ENCODE assay signal across 21 cellular contexts in the genomic region with DNA sequence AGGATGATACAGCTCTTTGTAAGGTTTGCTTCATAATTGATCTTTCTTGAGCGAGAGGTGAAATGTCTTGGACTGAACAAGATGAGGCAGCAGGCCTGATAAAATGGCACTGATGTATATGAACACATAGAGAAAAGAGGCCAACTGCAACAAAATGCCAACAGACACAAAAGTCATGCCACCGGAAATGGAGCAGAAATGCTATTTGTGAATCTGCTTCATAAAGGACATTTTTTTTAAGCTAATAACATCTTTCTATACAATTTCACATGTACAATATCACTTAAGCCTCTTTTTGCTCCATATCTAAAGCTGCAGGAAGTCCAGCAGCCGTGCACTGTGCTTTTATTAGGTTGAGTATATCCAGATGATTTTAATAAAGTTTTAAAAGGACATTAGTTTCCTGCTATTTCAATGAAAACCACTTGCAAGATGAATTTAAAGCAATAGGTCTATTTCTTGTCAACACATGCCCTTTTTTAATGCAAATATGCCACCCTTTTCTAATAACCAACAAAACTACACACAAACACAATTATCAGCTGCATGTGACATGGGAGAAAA.
DNase-seq lines count a peak whose midpoint lies in the region; ATAC-seq and TF ChIP-seq lines count a peak whose summit lies in the region.
"Had no signal": no experiment of that assay in that cellular context is flagged by ENCODE, and none has a peak within 500 bp of the region (broad histone marks: within the 10 kb centered on the region; RNA-seq: fewer than 3 reads in every experiment).

No MANE protein-coding gene starts in this region.

- H3K27me3 ChIP-seq in SK-N-SH (ENCODE audit: insufficient read depth) = no peaks in the 10 kb centered on the region
- H3K27me3 ChIP-seq: BE2C had no signal

- H3K36me3 Mint-ChIP-seq in activated T-cell treated with anti-CD3 and anti-CD28 coated beads, Interleukin-2, amount 50 U/mL, for 24 hours (ENCODE audit: low read depth) = no peaks in the 10 kb centered on the region
- H3K36me3 Mint-ChIP-seq: CD4-positive, CD25-positive, alpha-beta regulatory T cell; CD8-positive, alpha-beta T cell had no signal

- no peaks in the 10 kb centered on the region for H3K36me3 ChIP-seq in SK-N-SH (replicated peaks in 1 of 2; ENCODE audit: control insufficient read depth in 1 of 2, insufficient read depth in 2 of 2, low read length in 1 of 2)
- H3K36me3 ChIP-seq: BE2C had no signal

- H3K9me3 ChIP-seq in SK-N-SH = no peaks in the 10 kb centered on the region
- H3K9me3 ChIP-seq: BE2C, Caco-2 had no signal

- no peaks in the 10 kb centered on the region for H3F3A ChIP-seq in SK-N-SH (replicated peaks; ENCODE audit: insufficient read depth)

- H4K20me1 ChIP-seq in SK-N-SH (ENCODE audit: insufficient read depth) = no peaks in the 10 kb centered on the region

- peaks cover 0 to 48% of the 10 kb centered on the region in 2 experiments; a peak in 3 of 4 replicates for H3K4me1 ChIP-seq in SK-N-SH (ENCODE audit: control insufficient read depth in 1 of 2, insufficient read depth in 2 of 2, low read depth in 1 of 2, low read length in 1 of 2)

- H2AFZ ChIP-seq in SK-N-SH (ENCODE audit: low read depth) = no peak overlapping the region
- H2AFZ ChIP-seq: GM23248 had no signal

- no peak overlapping the region for H3K9ac ChIP-seq in SK-N-SH
- H3K9ac ChIP-seq: GM23248 had no signal

- peaks cover 3% of the 10 kb centered on the region for H3K9me3 Mint-ChIP-seq in activated T-cell treated with anti-CD3 and anti-CD28 coated beads, Interleukin-2, amount 50 U/mL, for 24 hours
- H3K9me3 Mint-ChIP-seq: H9 had no signal

- H3K27ac ChIP-seq in SK-N-SH (ENCODE audit: low read depth in 2 of 2, low read length in 1 of 2) = peak overlapping the region; percentile 27 to 100; a peak in 3 of 4 replicates
- H3K27ac ChIP-seq: 22Rv1, C4-2B, GM23248 had no signal

- no peaks in the 10 kb centered on the region for H3K9me2 ChIP-seq in SK-N-SH

- H3K4me2 ChIP-seq in SK-N-SH = no peak overlapping the region

- H3K27me3 Mint-ChIP-seq in activated T-cell treated with anti-CD3 and anti-CD28 coated beads, Interleukin-2, amount 50 U/mL, for 24 hours = no peaks in the 10 kb centered on the region
- H3K27me3 Mint-ChIP-seq: CD4-positive, CD25-positive, alpha-beta regulatory T cell had no signal

- no peaks in the 10 kb centered on the region for H3K79me2 ChIP-seq in SK-N-SH (ENCODE audit: insufficient read depth)

- POLR2A ChIA-PET in SK-N-SH (lab: Yijun Ruan, JAX) = interaction anchor here (0.7 to 2.3 kb wide), 4 partner anchors 169 to 352 kb away, joined by 3 to 17 read pairs (median 4); a partner anchor contains a TSS

- TF ChIP-seq CTCF in SK-N-SH (IDR thresholded peaks at IDR 0.05) (no peak), fibroblast of villous mesenchyme (IDR thresholded peaks at IDR 0.05; ENCODE audit: insufficient read depth, low read depth, low read length) (no peak)

- DNase-seq in DMS79 treated with DMSO at 0.1 percent for 48 hours (lab: John Stamatoyannopoulos, UW) (peak; percentile 16), DMS79 (lab: John Stamatoyannopoulos, UW) (no peak), SK-N-SH (peak; percentile 28), fibroblast of villous mesenchyme (ENCODE audit: low read depth) (peak; percentile 18), germinal center (ENCODE audit: low spot score) (no peak)
- no peak for DNase-seq in activated T-cell treated with anti-CD3 and anti-CD28 coated beads, Interleukin-2, amount 50 U/mL, for 24 hours
- DNase-seq: ACHN; AML-193; BE2C; Caco-2; CD4-positive, CD25-positive, alpha-beta regulatory T cell; CD8-positive, alpha-beta T cell; DMS153; GF-D8; GM23248; H9 had no signal

- peak; percentile 55 to 99 for TF ChIP-seq EP300 in SK-N-SH (IDR thresholded peaks at IDR 0.05; ENCODE audit: borderline replicate concordance in 1 of 2, low read depth in 1 of 2, low read length in 1 of 2)

- 22% methylated on average over 3 of the region's 3 CpGs for WGBS in SK-N-SH (ENCODE audit: low lambda C conversion rate)

- H3K4me3 Mint-ChIP-seq in activated T-cell treated with anti-CD3 and anti-CD28 coated beads, Interleukin-2, amount 50 U/mL, for 24 hours = no peak overlapping the region
- H3K4me3 Mint-ChIP-seq: CD4-positive, CD25-positive, alpha-beta regulatory T cell; CD8-positive, alpha-beta T cell; H9 had no signal

- H3K4me3 ChIP-seq in SK-N-SH (ENCODE audit: low read depth in 2 of 2, low read length in 1 of 2) = no peak overlapping the region
- H3K4me3 ChIP-seq in fibroblast of villous mesenchyme (ENCODE audit: low read depth, low read length) = no peak overlapping the region
- H3K4me3 ChIP-seq: GM23248 had no signal

- CTCF ChIA-PET in SK-N-SH (lab: Yijun Ruan, JAX) = interaction anchor here (1.0 to 1.4 kb wide), 6 partner anchors 9 to 324 kb away, joined by 3 to 5 read pairs (median 3); no protein-coding TSS in a partner anchor

- ATAC-seq in GM18520 (IDR thresholded peaks at IDR 0.05; ENCODE audit: unreplicated experiment) (no peak), HG02885 (IDR thresholded peaks at IDR 0.05; ENCODE audit: poor library complexity, unreplicated experiment) (no peak)
- ATAC-seq: CD8-positive, alpha-beta T cell; HCT116 had no signal

- no peaks in the 10 kb centered on the region for H3K4me1 Mint-ChIP-seq in activated T-cell treated with anti-CD3 and anti-CD28 coated beads, Interleukin-2, amount 50 U/mL, for 24 hours (ENCODE audit: low read depth)
- H3K4me1 Mint-ChIP-seq: CD4-positive, CD25-positive, alpha-beta regulatory T cell had no signal

- H3K27ac Mint-ChIP-seq in activated T-cell treated with anti-CD3 and anti-CD28 coated beads, Interleukin-2, amount 50 U/mL, for 24 hours = no peak overlapping the region
- H3K27ac Mint-ChIP-seq: CD4-positive, CD25-positive, alpha-beta regulatory T cell; CD8-positive, alpha-beta T cell; H9 had no signal

- TF ChIP-seq RAD21 in SK-N-SH (IDR thresholded peaks at IDR 0.05; ENCODE audit: low read length) = no peak; the same call in 1 of the 2 replicates

TF ChIP-seq in SK-N-SH, 30 proteins besides CTCF, POLR2A, EP300 and RAD21:
- TF ChIP-seq SMC3 (IDR thresholded peaks at IDR 0.05; ENCODE audit: low read depth, low read length) (no peak; the same call in 1 of the 2 replicates), FOXM1 (IDR thresholded peaks at IDR 0.05; ENCODE audit: low read depth) (0 out of 2 replicates have a peak, but pooled peaks have one; percentile 19), TEAD4 (IDR thresholded peaks at IDR 0.05; ENCODE audit: borderline replicate concordance, insufficient read depth) (peak; percentile 38; the same call in 1 of the 2 replicates), FOXJ3 (CRISPR knock-in tag; IDR thresholded peaks at IDR 0.05) (0 out of 2 replicates have a peak, but pooled peaks have one; percentile 3), GATA2 (CRISPR knock-in tag; IDR thresholded peaks at IDR 0.05) (peak; percentile 56), NFIC (IDR thresholded peaks at IDR 0.05; ENCODE audit: borderline replicate concordance) (no peak), RCOR1 (IDR thresholded peaks at IDR 0.05; ENCODE audit: low read length) (peak; percentile 93), TCF12 (IDR thresholded peaks at IDR 0.05) (peak; percentile 75), JUND (IDR thresholded peaks at IDR 0.05) (no peak)
- TF ChIP-seq, protein P1, sequence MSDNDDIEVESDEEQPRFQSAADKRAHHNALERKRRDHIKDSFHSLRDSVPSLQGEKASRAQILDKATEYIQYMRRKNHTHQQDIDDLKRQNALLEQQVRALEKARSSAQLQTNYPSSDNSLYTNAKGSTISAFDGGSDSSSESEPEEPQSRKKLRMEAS (IDR thresholded peaks at IDR 0.05; ENCODE audit: low read depth) = no peak
TF ChIP-seq in SK-N-SH: peak in this region for 6.

Comparison
In these comparisons a context has a peak if more than half of its experiments do, and no peak if none do; other contexts are left out.
1. DNase-seq: peak in DMS79 treated with DMSO at 0.1 percent for 48 hours (single experiment), SK-N-SH (single experiment) and fibroblast of villous mesenchyme (single experiment); none in DMS79 (single experiment), germinal center (single experiment) and activated T-cell treated with anti-CD3 and anti-CD28 coated beads, Interleukin-2, amount 50 U/mL, for 24 hours (single experiment).